Comparison of ENCODE assay signal across 18 cellular contexts in the genomic region with DNA sequence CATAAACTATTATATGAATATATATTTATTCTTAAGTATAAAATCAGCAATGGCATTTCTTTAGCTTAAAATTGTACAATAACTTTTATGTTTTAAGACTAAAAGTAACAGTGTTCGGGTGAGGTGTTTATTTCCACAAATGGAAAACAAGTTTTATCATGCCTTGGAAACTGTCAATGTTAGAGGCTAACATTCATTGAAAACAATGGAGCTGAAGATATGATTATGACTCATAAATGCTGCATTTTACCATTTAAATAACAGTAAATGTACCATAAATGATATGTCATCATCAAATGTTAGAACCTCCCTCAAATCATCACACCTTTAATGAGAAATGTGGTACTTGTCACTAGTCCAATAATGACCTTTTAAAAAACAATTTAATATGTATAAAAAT.
A peak's percentile ranks its signal among the peaks of the same experiment; 100 is the strongest.
DNase-seq lines count a peak whose midpoint lies in the region; ATAC-seq, FAIRE-seq and TF ChIP-seq lines count a peak whose summit lies in the region.
"Had no signal": no experiment of that assay in that cellular context is flagged by ENCODE, and none has a peak within 500 bp of the region (broad histone marks: within the 10 kb centered on the region; RNA-seq: fewer than 3 reads in every experiment).

No MANE protein-coding gene starts in this region.

- no peak overlapping the region for H3K4me3 ChIP-seq in A549
- H3K4me3 ChIP-seq in RWPE2 (ENCODE audit: severe bottlenecking), result no peak overlapping the region
- H3K4me3 ChIP-seq in small intestine (ENCODE audit: low read depth in 1 of 2, low read length in 2 of 2), result no peak overlapping the region
- H3K4me3 ChIP-seq: GM23338 had no signal

- no peak overlapping the region for H3K27ac Mint-ChIP-seq in activated naive CD4-positive, alpha-beta T cell treated with anti-CD3 and anti-CD28 coated beads, Interleukin-2, amount 10 ng/mL, durations not matched to agents 7 days and 5 days
- H3K27ac Mint-ChIP-seq: CD4-positive, alpha-beta T cell had no signal

- FAIRE-seq in A549 (lab: Jason Lieb, UNC), result no peak
- peak; percentile 36 for FAIRE-seq in small intestine (lab: Jason Lieb, UNC)
- FAIRE-seq: D721Med, GM12892, GM18507, H54 had no signal

- H3K4me1 ChIP-seq in A549 (no peaks in the 10 kb centered on the region), RWPE2 (ENCODE audit: insufficient read depth, poor library complexity, severe bottlenecking) (peaks cover 30% of the 10 kb centered on the region), small intestine (ENCODE audit: control insufficient read depth in 2 of 2, insufficient read depth in 1 of 2, low read depth in 1 of 2, low read length in 1 of 2) (no peaks in the 10 kb centered on the region)

- no peak for TF ChIP-seq EP300 in A549 (IDR thresholded peaks at IDR 0.05)

- peaks cover 4% of the 10 kb centered on the region for H3K9me3 Mint-ChIP-seq in activated naive CD4-positive, alpha-beta T cell treated with anti-CD3 and anti-CD28 coated beads, Interleukin-2, amount 10 ng/mL, durations not matched to agents 7 days and 5 days
- H3K9me3 Mint-ChIP-seq: CD4-positive, alpha-beta T cell; GM23338 had no signal

- H3K4me3 Mint-ChIP-seq in activated naive CD4-positive, alpha-beta T cell treated with anti-CD3 and anti-CD28 coated beads, Interleukin-2, amount 10 ng/mL, durations not matched to agents 7 days and 5 days, result no peak overlapping the region
- H3K4me3 Mint-ChIP-seq: CD4-positive, alpha-beta T cell; GM23338 had no signal

- POLR2A ChIA-PET in A549 (lab: Yijun Ruan, JAX), result no interaction called here

- TF ChIP-seq RAD21 in A549 (conservative IDR thresholded peaks at IDR 0.05 in 1 of 2, IDR thresholded peaks at IDR 0.05 in 1 of 2), result no peak

- ATAC-seq in A549, result no peak
- peak; percentile 47; the same call in 2 of the 3 replicates for ATAC-seq in RWPE2 (ENCODE audit: low read depth)
- no peak for ATAC-seq in Right ventricle myocardium inferior
- ATAC-seq in GM21360 (IDR thresholded peaks at IDR 0.05; ENCODE audit: unreplicated experiment), result no peak
- ATAC-seq: GM23338 had no signal

- no peak for DNase-seq in A549 (ENCODE audit: low read depth in 1 of 2, low spot score in 1 of 2)
- no peak for DNase-seq in RWPE2 (ENCODE audit: low spot score)
- no peak for DNase-seq in epithelial cell of prostate (ENCODE audit: low read depth, low spot score)
- no peak for DNase-seq in small intestine
- no peak for DNase-seq in Right ventricle myocardium inferior (ENCODE audit: missing footprints)
- DNase-seq in activated naive CD4-positive, alpha-beta T cell treated with anti-CD3 and anti-CD28 coated beads, Interleukin-2, amount 10 ng/mL, durations not matched to agents 7 days and 5 days, result no peak
- DNase-seq: AML-193; Caco-2; CD4-positive, alpha-beta T cell; GDM1; HCEC 1CT had no signal

- H3K9me3 ChIP-seq in A549, result no peaks in the 10 kb centered on the region; the same call in 2 of the 3 replicates
- H3K9me3 ChIP-seq in RWPE2 (ENCODE audit: severe bottlenecking), result no peaks in the 10 kb centered on the region
- no peaks in the 10 kb centered on the region for H3K9me3 ChIP-seq in small intestine (ENCODE audit: control insufficient read depth, low read depth)
- H3K9me3 ChIP-seq: Caco-2 had no signal

- peaks cover 2% of the 10 kb centered on the region; the same call in 1 of the 2 replicates for H3K36me3 ChIP-seq in RWPE2 (ENCODE audit: low read depth)
- no peaks in the 10 kb centered on the region for H3K36me3 ChIP-seq in small intestine (ENCODE audit: control insufficient read depth in 2 of 2, insufficient read depth in 2 of 2, low read length in 2 of 2)

- H3K27ac ChIP-seq in A549, result no peak overlapping the region
- peak overlapping the region; percentile 84 for H3K27ac ChIP-seq in RWPE2 (ENCODE audit: poor library complexity, severe bottlenecking)
- H3K27ac ChIP-seq in epithelial cell of prostate, result peak overlapping the region; percentile 52
- no peak overlapping the region for H3K27ac ChIP-seq in small intestine (ENCODE audit: low read depth in 1 of 2, low read length in 1 of 2)
- H3K27ac ChIP-seq: C4-2B had no signal

- TF ChIP-seq CTCF in A549 (IDR thresholded peaks at IDR 0.05) (no peak), RWPE2 (IDR thresholded peaks at IDR 0.05; ENCODE audit: poor library complexity, severe bottlenecking) (no peak)

- CTCF ChIA-PET in A549 (lab: Yijun Ruan, JAX), result no interaction called here
- CTCF ChIA-PET in activated naive CD4-positive, alpha-beta T cell treated with anti-CD3 and anti-CD28 coated beads, Interleukin-2, amount 10 ng/mL, durations not matched to agents 7 days and 5 days (lab: Charles Lee), result no interaction called here

- WGBS in A549 (ENCODE audit: missing lambda C conversion rate), result 13% methylated on average over 1 of the region's 1 CpG
- 64 to 92% (median 85%) methylated on average over 1 of the region's 1 CpG for WGBS in small intestine, 3 donors

- no peaks in the 10 kb centered on the region for H3K27me3 Mint-ChIP-seq in activated naive CD4-positive, alpha-beta T cell treated with anti-CD3 and anti-CD28 coated beads, Interleukin-2, amount 10 ng/mL, durations not matched to agents 7 days and 5 days
- H3K27me3 Mint-ChIP-seq: CD4-positive, alpha-beta T cell had no signal

- TF ChIP-seq POLR2A in A549 (IDR thresholded peaks at IDR 0.05; ENCODE audit: low read length), result no peak

- H3K36me3 Mint-ChIP-seq in activated naive CD4-positive, alpha-beta T cell treated with anti-CD3 and anti-CD28 coated beads, Interleukin-2, amount 10 ng/mL, durations not matched to agents 7 days and 5 days, result no peaks in the 10 kb centered on the region

- H3K27me3 ChIP-seq in RWPE2 (ENCODE audit: insufficient read depth, poor library complexity, severe bottlenecking) (no peaks in the 10 kb centered on the region), small intestine (ENCODE audit: control insufficient read depth in 2 of 2, insufficient read depth in 2 of 2, low read length in 2 of 2) (no peaks in the 10 kb centered on the region)

- H3K4me2 ChIP-seq in A549, result no peak overlapping the region
- H3K4me2 ChIP-seq: GM23338 had no signal

- no peaks in the 10 kb centered on the region for H3K4me1 Mint-ChIP-seq in activated naive CD4-positive, alpha-beta T cell treated with anti-CD3 and anti-CD28 coated beads, Interleukin-2, amount 10 ng/mL, durations not matched to agents 7 days and 5 days

- intact Hi-C loops in Right ventricle myocardium inferior (cut with DNase I), result no loop called here

TF ChIP-seq in A549, 52 proteins besides CTCF, POLR2A, EP300 and RAD21:
- no peak for TF ChIP-seq HMGXB4 (CRISPR knock-in tag; IDR thresholded peaks at IDR 0.05; ENCODE audit: borderline replicate concordance)
- TF ChIP-seq FOSL2 (IDR thresholded peaks at IDR 0.05), result no peak
- peak; percentile 16; the same call in 1 of the 2 replicates for TF ChIP-seq FOSL2 (CRISPR knock-in tag; IDR thresholded peaks at IDR 0.05)
- TF ChIP-seq MAZ (IDR thresholded peaks at IDR 0.05; ENCODE audit: borderline replicate concordance, low read depth, low read length), result no peak

Comparison
In these comparisons a context has a peak if more than half of its experiments do, and no peak if none do; other contexts are left out.
1. H3K27ac ChIP-seq: peak in RWPE2 (single experiment) and epithelial cell of prostate (single experiment); none in A549 (0 of 2) and small intestine (0 of 2).